Comparison of ENCODE assay signal across 22 cellular contexts in genomic region chr2:61398413-61398812, GRCh38.
"Had no signal": no experiment of that assay in that cellular context is flagged by ENCODE, and none has a peak within 500 bp of the region (broad histone marks: within the 10 kb centered on the region; RNA-seq: fewer than 3 reads in every experiment).

No MANE protein-coding gene starts in this region.

- H3K27me3 ChIP-seq: SJSA1 had no signal

- DNase-seq: KBM-7, MV-4-11, NCI-H1048, NCI-H1105 treated with DMSO at 0.1 percent for 48 hours, NCI-H1417 treated with DMSO at 0.1 percent for 48 hours, NCI-H146, NCI-H1694 treated with DMSO at 0.1 percent for 48 hours, NCI-H1930, NCI-H2081, NCI-H2107, NCI-H2171, NCI-H226, NCI-H446, NCI-H510A, NCI-H524 treated with DMSO at 0.1 percent for 48 hours, NCI-H69, NCI-H774, Right ventricle myocardium superior, RPMI8226, SIG-M5 had no signal

- H3K4me3 ChIP-seq: SJSA1, SK-N-MC had no signal
